Comparison of ENCODE assay signal across 32 cellular contexts in the genomic region with DNA sequence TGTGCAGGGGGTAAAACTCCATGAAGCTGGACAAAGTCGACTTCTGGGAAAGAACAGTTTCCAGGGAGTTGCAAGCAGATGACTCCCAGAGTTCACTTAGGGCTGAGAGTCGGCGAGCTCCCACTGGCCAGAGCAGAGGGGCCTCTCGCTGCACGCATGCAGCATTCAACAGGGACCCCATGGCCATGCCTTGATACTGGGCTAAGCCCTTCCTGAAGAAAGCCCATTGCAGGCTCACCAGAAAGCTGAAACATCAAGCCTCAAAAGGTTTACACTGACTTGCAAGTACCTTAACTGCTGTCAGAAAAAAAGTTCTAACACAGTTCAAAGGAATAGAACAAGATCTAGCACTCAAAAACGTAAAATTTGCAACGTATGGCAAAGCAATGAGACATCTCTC.
"Had no signal": no experiment of that assay in that cellular context is flagged by ENCODE, and none has a peak within 500 bp of the region (broad histone marks: within the 10 kb centered on the region; RNA-seq: fewer than 3 reads in every experiment).

No MANE protein-coding gene starts in this region.

- H3K4me1 Mint-ChIP-seq: activated B cell treated with CpG ODN at 0.5 μM for 24 hours; activated CD8-positive, alpha-beta memory T cell treated with anti-CD3 and anti-CD28 coated beads, Interleukin-2, amount 10 ng/mL, durations not matched to agents 7 days and 5 days; activated naive CD4-positive, alpha-beta T cell treated with anti-CD3 and anti-CD28 coated beads, Interleukin-2, amount 50 U/mL, for 24 hours; activated naive CD8-positive, alpha-beta T cell treated with anti-CD3 and anti-CD28 coated beads, Interleukin-2, amount 10 ng/mL, durations not matched to agents 7 days and 5 days; activated naive CD8-positive, alpha-beta T cell treated with anti-CD3 and anti-CD28 coated beads, Interleukin-2, amount 50 U/mL, for 24 hours; brain; central memory CD8-positive, alpha-beta T cell had no signal

- H3K27ac Mint-ChIP-seq: activated B cell treated with CpG ODN at 0.5 μM for 24 hours; activated CD4-positive, alpha-beta memory T cell treated with anti-CD3 and anti-CD28 coated beads, Interleukin-2, amount 10 ng/mL, durations not matched to agents 7 days and 5 days; activated CD4-positive, alpha-beta T cell treated with anti-CD3 and anti-CD28 coated beads, Interleukin-2, amount 10 ng/mL, durations not matched to agents 24 days and 14 days; activated CD8-positive, alpha-beta memory T cell treated with anti-CD3 and anti-CD28 coated beads, Interleukin-2, amount 10 ng/mL, durations not matched to agents 7 days and 5 days; activated CD8-positive, alpha-beta T cell treated with anti-CD3 and anti-CD28 coated beads, Interleukin-2, amount 10 ng/mL, durations not matched to agents 7 days and 5 days; activated naive CD4-positive, alpha-beta T cell treated with anti-CD3 and anti-CD28 coated beads, Interleukin-2, amount 10 ng/mL, durations not matched to agents 7 days and 5 days; activated naive CD4-positive, alpha-beta T cell treated with anti-CD3 and anti-CD28 coated beads, Interleukin-2, amount 50 U/mL, for 24 hours; activated naive CD8-positive, alpha-beta T cell; activated naive CD8-positive, alpha-beta T cell treated with anti-CD3 and anti-CD28 coated beads, Interleukin-2, amount 10 ng/mL, durations not matched to agents 7 days and 5 days; activated naive CD8-positive, alpha-beta T cell treated with anti-CD3 and anti-CD28 coated beads, Interleukin-2, amount 50 U/mL, for 24 hours; activated T-cell treated with anti-CD3 and anti-CD28 coated beads, Interleukin-2, amount 50 U/mL, for 24 hours; activated T-helper 2 cell treated with anti-CD3 and anti-CD28 coated beads, Interferon-gamma antibody, Interleukin-2, Interleukin-4, amounts not matched to agents 10 μg/mL and 5 μg/mL and 100 μg/mL, durations not matched to agents 14 hours and 24 hours and 36 hours; brain; T-cell; T-helper 2 cell treated with Interferon-gamma antibody and Interleukin-4, amounts not matched to agents 5 μg/mL and 100 μg/mL, for 36 hours had no signal

- H3K4me3 Mint-ChIP-seq: activated B cell treated with CpG ODN at 0.5 μM for 24 hours; activated CD4-positive, alpha-beta memory T cell treated with anti-CD3 and anti-CD28 coated beads, Interleukin-2, amount 10 ng/mL, durations not matched to agents 7 days and 5 days; activated CD4-positive, alpha-beta T cell treated with anti-CD3 and anti-CD28 coated beads, Interleukin-2, amount 10 ng/mL, durations not matched to agents 24 days and 14 days; activated CD8-positive, alpha-beta memory T cell treated with anti-CD3 and anti-CD28 coated beads, Interleukin-2, amount 10 ng/mL, durations not matched to agents 7 days and 5 days; activated CD8-positive, alpha-beta T cell treated with anti-CD3 and anti-CD28 coated beads, Interleukin-2, amount 10 ng/mL, durations not matched to agents 7 days and 5 days; activated naive CD4-positive, alpha-beta T cell treated with anti-CD3 and anti-CD28 coated beads, Interleukin-2, amount 10 ng/mL, durations not matched to agents 7 days and 5 days; activated naive CD4-positive, alpha-beta T cell treated with anti-CD3 and anti-CD28 coated beads, Interleukin-2, amount 50 U/mL, for 24 hours; activated naive CD8-positive, alpha-beta T cell; activated naive CD8-positive, alpha-beta T cell treated with anti-CD3 and anti-CD28 coated beads, Interleukin-2, amount 10 ng/mL, durations not matched to agents 7 days and 5 days; activated naive CD8-positive, alpha-beta T cell treated with anti-CD3 and anti-CD28 coated beads, Interleukin-2, amount 50 U/mL, for 24 hours; activated T-cell treated with anti-CD3 and anti-CD28 coated beads, Interleukin-2, amount 50 U/mL, for 24 hours; brain; central memory CD8-positive, alpha-beta T cell; T-cell; T-helper 2 cell treated with Interferon-gamma antibody and Interleukin-4, amounts not matched to agents 5 μg/mL and 100 μg/mL, for 36 hours had no signal

- H3K27me3 Mint-ChIP-seq: activated B cell treated with CpG ODN at 0.5 μM for 24 hours; activated CD4-positive, alpha-beta memory T cell treated with anti-CD3 and anti-CD28 coated beads, Interleukin-2, amount 10 ng/mL, durations not matched to agents 7 days and 5 days; activated CD4-positive, alpha-beta T cell treated with anti-CD3 and anti-CD28 coated beads, Interleukin-2, amount 10 ng/mL, durations not matched to agents 24 days and 14 days; activated CD8-positive, alpha-beta memory T cell treated with anti-CD3 and anti-CD28 coated beads, Interleukin-2, amount 10 ng/mL, durations not matched to agents 7 days and 5 days; activated naive CD4-positive, alpha-beta T cell treated with anti-CD3 and anti-CD28 coated beads, Interleukin-2, amount 10 ng/mL, durations not matched to agents 7 days and 5 days; activated naive CD4-positive, alpha-beta T cell treated with anti-CD3 and anti-CD28 coated beads, Interleukin-2, amount 50 U/mL, for 24 hours; activated naive CD8-positive, alpha-beta T cell; activated naive CD8-positive, alpha-beta T cell treated with anti-CD3 and anti-CD28 coated beads, Interleukin-2, amount 10 ng/mL, durations not matched to agents 7 days and 5 days; activated naive CD8-positive, alpha-beta T cell treated with anti-CD3 and anti-CD28 coated beads, Interleukin-2, amount 50 U/mL, for 24 hours; activated T-cell treated with anti-CD3 and anti-CD28 coated beads, Interleukin-2, amount 50 U/mL, for 24 hours; central memory CD8-positive, alpha-beta T cell; T-cell had no signal

- DNase-seq: activated B cell treated with CpG ODN at 0.5 μM for 24 hours; activated CD4-positive, alpha-beta memory T cell treated with anti-CD3 and anti-CD28 coated beads, Interleukin-2, amount 10 ng/mL, durations not matched to agents 7 days and 5 days; activated CD4-positive, alpha-beta T cell treated with anti-CD3 and anti-CD28 coated beads for 4 hours; activated CD4-positive, alpha-beta T cell treated with anti-CD3 and anti-CD28 coated beads, Interleukin-2, amount 10 ng/mL, durations not matched to agents 24 days and 14 days; activated CD4-positive, alpha-beta T cell treated with anti-CD3 and anti-CD28 coated beads, Interleukin-2, amount 50 U/mL, for 1 hour; activated CD4-positive, alpha-beta T cell treated with anti-CD3 and anti-CD28 coated beads, Interleukin-2, amount 50 U/mL, for 4 hours; activated CD4-positive, CD25-positive, alpha-beta regulatory T cell treated with anti-CD3 and anti-CD28 coated beads, Interleukin-2, amount 50 U/mL, for 72 hours; activated CD8-positive, alpha-beta memory T cell treated with anti-CD3 and anti-CD28 coated beads for 24 hours; activated CD8-positive, alpha-beta memory T cell treated with anti-CD3 and anti-CD28 coated beads, Interleukin-2, amount 10 ng/mL, durations not matched to agents 7 days and 5 days; activated CD8-positive, alpha-beta memory T cell treated with anti-CD3 and anti-CD28 coated beads, Interleukin-2, amount 50 U/mL, for 48 hours; activated CD8-positive, alpha-beta T cell treated with anti-CD3 and anti-CD28 coated beads, Interleukin-2, amount 10 ng/mL, durations not matched to agents 7 days and 5 days; activated effector memory CD4-positive, alpha-beta T cell treated with Interleukin-2 at 50 U/mL for 16 hours; activated gamma-delta T cell; activated naive CD4-positive, alpha-beta T cell treated with anti-CD3 and anti-CD28 coated beads, Interleukin-2, amount 10 ng/mL, durations not matched to agents 7 days and 5 days; activated naive CD4-positive, alpha-beta T cell treated with Interleukin-2 at 50 U/mL for 16 hours; activated naive CD8-positive, alpha-beta T cell treated with anti-CD3 and anti-CD28 coated beads, Interleukin-2, amount 10 ng/mL, durations not matched to agents 7 days and 5 days; activated naive CD8-positive, alpha-beta T cell treated with anti-CD3 and anti-CD28 coated beads, Interleukin-2, amount 50 U/mL, for 24 hours; activated T-cell treated with anti-CD3 and anti-CD28 coated beads, Interleukin-2, amount 50 U/mL, for 24 hours; activated T-cell treated with anti-CD3 and anti-CD28 coated beads, Interleukin-2, amount 50 U/mL, for 48 hours; amygdala; anterior cingulate cortex; caudate nucleus; cerebellar nuclear complex; T-helper 2 cell; T-helper 9 cell had no signal

- ATAC-seq: activated CD8-positive, alpha-beta memory T cell treated with anti-CD3 and anti-CD28 coated beads, Interleukin-2, amount 10 ng/mL, durations not matched to agents 7 days and 5 days; activated CD8-positive, alpha-beta T cell treated with anti-CD3 and anti-CD28 coated beads, Interleukin-2, amount 10 ng/mL, durations not matched to agents 7 days and 5 days; activated naive CD8-positive, alpha-beta T cell treated with anti-CD3 and anti-CD28 coated beads, Interleukin-2, amount 50 U/mL, for 24 hours; T-cell had no signal
